ENCODE assay signal across 22 cellular contexts in the genomic region with DNA sequence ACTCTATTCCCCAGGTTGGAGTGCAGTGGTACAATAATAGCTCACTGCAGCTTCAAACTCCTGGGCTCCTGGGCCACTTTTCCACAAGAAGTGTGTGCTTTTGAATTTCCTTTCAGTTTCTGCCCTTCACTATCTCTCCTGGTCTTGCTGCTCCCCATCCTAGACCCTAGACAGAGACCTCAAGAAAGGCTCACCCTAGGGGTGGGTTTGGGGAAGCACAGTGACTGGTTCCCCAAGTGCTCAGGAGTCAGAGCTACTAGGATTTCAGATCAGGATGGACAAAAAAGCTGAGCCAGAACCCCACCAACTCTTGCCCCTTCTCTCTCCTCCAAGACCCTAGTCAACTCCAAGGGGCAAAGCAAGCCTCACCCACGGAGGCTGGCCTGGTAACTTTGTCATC. TPM values are rescaled to one million over a fixed set of nuclear protein-coding genes. Genes with fewer than 3 reads are reported as not detected.
A peak's percentile ranks its signal among the peaks of the same experiment; 100 is the strongest.
DNase-seq lines count a peak whose midpoint lies in the region; ATAC-seq and TF ChIP-seq lines count a peak whose summit lies in the region.
"Had no signal": no experiment of that assay in that cellular context is flagged by ENCODE, and none has a peak within 500 bp of the region (broad histone marks: within the 10 kb centered on the region; RNA-seq: fewer than 3 reads in every experiment).

No MANE protein-coding gene starts in this region.

- peaks cover 9% of the 10 kb centered on the region for H3K4me1 Mint-ChIP-seq in activated CD4-positive, alpha-beta T cell treated with anti-CD3 and anti-CD28 coated beads for 36 hours
- H3K4me1 Mint-ChIP-seq in type B pancreatic cell (ENCODE audit: unreplicated experiment), result peaks cover 17% of the 10 kb centered on the region

- peak overlapping the region; percentile 48 for H3K27ac Mint-ChIP-seq in activated CD4-positive, alpha-beta T cell treated with anti-CD3 and anti-CD28 coated beads for 36 hours
- no peak overlapping the region for H3K27ac Mint-ChIP-seq in type B pancreatic cell
- H3K27ac Mint-ChIP-seq: activated CD4-positive, alpha-beta memory T cell treated with anti-CD3 and anti-CD28 coated beads for 36 hours had no signal

- POLR2A ChIA-PET in activated CD4-positive, alpha-beta T cell treated with anti-CD3 and anti-CD28 coated beads for 36 hours (lab: Charles Lee), result interaction anchor here (1.0 kb wide), 1 partner anchor 9 kb away, joined by 3 read pairs; the partner anchor contains the start of gene POLDIP2

- H3K4me3 Mint-ChIP-seq in activated CD4-positive, alpha-beta T cell treated with anti-CD3 and anti-CD28 coated beads for 36 hours, result no peak overlapping the region
- H3K4me3 Mint-ChIP-seq in type B pancreatic cell, result no peak overlapping the region
- H3K4me3 Mint-ChIP-seq: activated CD4-positive, alpha-beta memory T cell treated with anti-CD3 and anti-CD28 coated beads for 36 hours; activated T-cell treated with anti-CD3 and anti-CD28 coated beads, Interleukin-2, amount 50 U/mL, for 4 hours; naive thymus-derived CD8-positive, alpha-beta T cell had no signal

- no peak overlapping the region for H3K4me3 ChIP-seq in fibroblast of villous mesenchyme (ENCODE audit: low read depth, low read length)
- H3K4me3 ChIP-seq: BLaER1 treated with 17β-estradiol and CSF1 and Interleukin-3, amounts not matched to agents 10 nM and 100 nM; esophagus muscularis mucosa; smooth muscle cell had no signal

- CTCF ChIA-PET in activated CD4-positive, alpha-beta T cell treated with anti-CD3 and anti-CD28 coated beads for 36 hours (lab: Charles Lee), result interaction anchor here (0.5 to 1.5 kb wide), 7 partner anchors 9 to 52 kb away, joined by 3 to 7 read pairs (median 4); partner anchors contain the start of gene POLDIP2

- in situ Hi-C loops in SK-MEL-5 (cut with HindIII; ENCODE audit: low pct_unique_long_range_greater_than_20kb, low sequenced_read_pairs), result no loop called here

- intact Hi-C loops in activated CD4-positive, alpha-beta T cell treated with anti-CD3 and anti-CD28 coated beads for 36 hours (cut with DNase I, micrococcal nuclease), result no loop called here

- ATAC-seq in activated CD4-positive, alpha-beta T cell treated with anti-CD3 and anti-CD28 coated beads for 36 hours, result no peak
- no peak for ATAC-seq in GM19395 (IDR thresholded peaks at IDR 0.05; ENCODE audit: unreplicated experiment)
- ATAC-seq: activated T-cell treated with anti-CD3 and anti-CD28 coated beads, Interleukin-2, amount 50 U/mL, for 4 hours; naive thymus-derived CD8-positive, alpha-beta T cell had no signal

- no peaks in the 10 kb centered on the region for H3K9me3 Mint-ChIP-seq in activated CD4-positive, alpha-beta T cell treated with anti-CD3 and anti-CD28 coated beads for 36 hours (ENCODE audit: low read depth)
- no peaks in the 10 kb centered on the region for H3K9me3 Mint-ChIP-seq in type B pancreatic cell
- H3K9me3 Mint-ChIP-seq: activated CD4-positive, alpha-beta memory T cell treated with anti-CD3 and anti-CD28 coated beads for 36 hours; activated T-cell treated with anti-CD3 and anti-CD28 coated beads, Interleukin-2, amount 50 U/mL, for 4 hours; naive thymus-derived CD8-positive, alpha-beta T cell had no signal

- no peak for DNase-seq in activated CD4-positive, alpha-beta T cell treated with anti-CD3 and anti-CD28 coated beads for 36 hours
- DNase-seq in activated CD4-positive, alpha-beta T cell treated with anti-CD3 and anti-CD28 coated beads for 1 hour, result no peak
- DNase-seq in SK-MEL-5 (ENCODE audit: low read depth, low spot score) (peak; percentile 25), fibroblast of villous mesenchyme (ENCODE audit: low read depth) (no peak), type B pancreatic cell (ENCODE audit: extremely low spot score, unreplicated experiment) (no peak), GDM1 (lab: John Stamatoyannopoulos, UW) (no peak), Ammon's horn (ENCODE audit: low spot score) (no peak)
- DNase-seq: activated CD4-positive, alpha-beta memory T cell treated with anti-CD3 and anti-CD28 coated beads for 36 hours; activated T-cell treated with anti-CD3 and anti-CD28 coated beads, Interleukin-2, amount 50 U/mL, for 4 hours; head of caudate nucleus; NCI-H1048; NCI-H2081 treated with DMSO at 0.1 percent for 48 hours; NCI-H524; stimulated activated CD8-positive, alpha-beta memory T cell treated with anti-CD3 and anti-CD28 coated beads, Interleukin-4, amount 100 ng/mL, for 48 hours; T-helper 1 cell had no signal

- H3K36me3 Mint-ChIP-seq in activated CD4-positive, alpha-beta T cell treated with anti-CD3 and anti-CD28 coated beads for 36 hours (ENCODE audit: low read depth), result peaks cover 2% of the 10 kb centered on the region
- H3K36me3 Mint-ChIP-seq in type B pancreatic cell, result no peaks in the 10 kb centered on the region
- H3K36me3 Mint-ChIP-seq: activated CD4-positive, alpha-beta memory T cell treated with anti-CD3 and anti-CD28 coated beads for 36 hours had no signal

- no peaks in the 10 kb centered on the region for H3K27me3 Mint-ChIP-seq in activated CD4-positive, alpha-beta T cell treated with anti-CD3 and anti-CD28 coated beads for 36 hours
- peaks cover 4% of the 10 kb centered on the region for H3K27me3 Mint-ChIP-seq in type B pancreatic cell
- H3K27me3 Mint-ChIP-seq: activated CD4-positive, alpha-beta memory T cell treated with anti-CD3 and anti-CD28 coated beads for 36 hours; naive thymus-derived CD8-positive, alpha-beta T cell had no signal

- TF ChIP-seq CTCF in fibroblast of villous mesenchyme (IDR thresholded peaks at IDR 0.05; ENCODE audit: insufficient read depth, low read depth, low read length) (peak; percentile 9), type B pancreatic cell (conservative IDR thresholded peaks at IDR 0.05) (peak; percentile 14)

RNA-seq across cellular contexts. Expression of gene SEBOX, which starts 1.6 kb away (rescaled TPM):
- not detected for total RNA-seq in activated CD4-positive, alpha-beta T cell treated with anti-CD3 and anti-CD28 coated beads for 36 hours
- total RNA-seq in SK-MEL-5 (2014; rRNA removed; shearing (Covaris generic)), result not detected in 2 replicates
- polyA plus RNA-seq in SK-MEL-5 (2015; cell fraction: cytosol; rRNA removed), result not detected in 2 replicates
- polyA plus RNA-seq in SK-MEL-5 (2015; cell fraction: nucleus; rRNA removed), result not detected in 2 replicates
- total RNA-seq in fibroblast of villous mesenchyme (not detected in 2 replicates), type B pancreatic cell (ENCODE audit: low replicate concordance) (not detected in 2 replicates)
- total RNA-seq: activated CD4-positive, alpha-beta memory T cell treated with anti-CD3 and anti-CD28 coated beads for 36 hours; activated T-cell treated with anti-CD3 and anti-CD28 coated beads, Interleukin-2, amount 50 U/mL, for 4 hours; esophagus muscularis mucosa; H4; naive thymus-derived CD8-positive, alpha-beta T cell; smooth muscle cell; temporal lobe had no signal
- polyA plus RNA-seq: naive thymus-derived CD8-positive, alpha-beta T cell; smooth muscle cell had no signal

RNA-seq across cellular contexts. Expression of gene VTN, which starts 3.5 kb away (rescaled TPM):
- total RNA-seq in activated CD4-positive, alpha-beta T cell treated with anti-CD3 and anti-CD28 coated beads for 36 hours, result under 1 TPM in 1 of 2 experiments, not detected in 1; 0.21 TPM
- total RNA-seq in SK-MEL-5 (2014; rRNA removed; shearing (Covaris generic)), result 0.24 and 0.32 TPM in 2 replicates
- polyA plus RNA-seq in SK-MEL-5 (2015; cell fraction: cytosol; rRNA removed), result 1.5 and 2.1 TPM in 2 replicates
- polyA plus RNA-seq in SK-MEL-5 (2015; cell fraction: nucleus; rRNA removed), result 0.35 and 6.2 TPM in 2 replicates
- 5.2 and 10.0 TPM in 2 replicates for total RNA-seq in fibroblast of villous mesenchyme
- total RNA-seq in type B pancreatic cell (ENCODE audit: low replicate concordance), result 20.3 and 54.1 TPM in 2 replicates
- total RNA-seq: activated CD4-positive, alpha-beta memory T cell treated with anti-CD3 and anti-CD28 coated beads for 36 hours; H4 had no signal
- polyA plus RNA-seq: naive thymus-derived CD8-positive, alpha-beta T cell had no signal

RNA-seq across cellular contexts. Expression of gene SARM1, which starts 4.9 kb away (rescaled TPM):
- total RNA-seq in activated CD4-positive, alpha-beta T cell treated with anti-CD3 and anti-CD28 coated beads for 36 hours, result 10 to 100 TPM; 18.1 to 21.9 TPM
- 4.1 and 5.1 TPM in 2 replicates for total RNA-seq in SK-MEL-5 (2014; rRNA removed; shearing (Covaris generic))
- 5.1 and 11.0 TPM in 2 replicates for polyA plus RNA-seq in SK-MEL-5 (2015; cell fraction: cytosol; rRNA removed)
- polyA plus RNA-seq in SK-MEL-5 (2015; cell fraction: nucleus; rRNA removed), result 10.0 and 12.6 TPM in 2 replicates
- total RNA-seq in fibroblast of villous mesenchyme (12.9 and 16.4 TPM in 2 replicates), type B pancreatic cell (ENCODE audit: low replicate concordance) (13.4 and 29.6 TPM in 2 replicates)

RNA-seq across cellular contexts. Expression of gene POLDIP2, which starts 9.3 kb away (rescaled TPM):
- 10 to 100 TPM; 84.9 to 98.4 TPM for total RNA-seq in activated CD4-positive, alpha-beta T cell treated with anti-CD3 and anti-CD28 coated beads for 36 hours
- total RNA-seq in SK-MEL-5 (2014; rRNA removed; shearing (Covaris generic)), result 135 and 143 TPM in 2 replicates
- polyA plus RNA-seq in SK-MEL-5 (2015; cell fraction: cytosol; rRNA removed), result 183 and 190 TPM in 2 replicates
- 52.8 and 58.0 TPM in 2 replicates for polyA plus RNA-seq in SK-MEL-5 (2015; cell fraction: nucleus; rRNA removed)
- total RNA-seq in fibroblast of villous mesenchyme, result 85.5 and 88.9 TPM in 2 replicates
- total RNA-seq in type B pancreatic cell (ENCODE audit: low replicate concordance), result 79.3 and 90.8 TPM in 2 replicates

RNA-seq across cellular contexts. Expression of gene TNFAIP1, which starts 31.0 kb away (rescaled TPM):
- 10 to 100 TPM; 25.5 to 26.1 TPM for total RNA-seq in activated CD4-positive, alpha-beta T cell treated with anti-CD3 and anti-CD28 coated beads for 36 hours
- 24.5 and 27.6 TPM in 2 replicates for total RNA-seq in SK-MEL-5 (2014; rRNA removed; shearing (Covaris generic))
- polyA plus RNA-seq in SK-MEL-5 (2015; cell fraction: cytosol; rRNA removed), result 32.1 and 33.6 TPM in 2 replicates
- 31.2 and 38.1 TPM in 2 replicates for polyA plus RNA-seq in SK-MEL-5 (2015; cell fraction: nucleus; rRNA removed)
- total RNA-seq in fibroblast of villous mesenchyme, result 35.1 and 50.1 TPM in 2 replicates
- total RNA-seq in type B pancreatic cell (ENCODE audit: low replicate concordance), result 37.8 and 55.6 TPM in 2 replicates
